Comparison of ENCODE assay signal across 18 cellular contexts in the genomic region with DNA sequence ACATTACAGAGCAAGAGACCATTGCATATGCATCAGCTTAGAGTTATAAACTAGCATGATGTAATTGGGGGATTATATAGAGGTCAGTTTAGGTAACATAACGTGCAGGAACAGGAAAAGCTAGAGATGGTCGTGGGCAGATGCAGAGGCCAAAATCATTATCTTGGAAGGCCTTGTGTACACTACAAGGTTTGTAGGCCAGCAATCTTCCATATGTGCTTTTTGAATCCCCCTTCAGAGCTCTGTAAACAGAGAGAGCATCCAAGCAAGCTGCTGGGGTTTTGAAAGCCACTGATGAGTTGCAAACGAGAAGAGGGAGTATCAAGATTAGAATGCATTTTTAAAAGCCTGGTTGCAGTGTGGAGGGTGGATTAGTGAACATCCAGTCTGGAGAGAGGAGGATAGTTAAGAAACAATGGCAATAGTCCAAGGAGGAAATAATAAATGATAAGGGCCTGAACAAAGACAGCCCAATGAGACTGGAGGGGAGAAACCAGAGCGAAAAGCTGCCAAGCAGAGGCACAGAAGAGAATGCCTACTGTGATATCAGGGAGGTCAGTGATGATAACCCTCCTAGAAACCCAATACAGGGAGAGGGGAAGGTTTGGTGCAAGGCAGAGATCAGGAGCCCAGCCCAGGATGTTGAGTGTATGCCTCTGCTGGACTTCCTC.
DNase-seq lines count a peak whose midpoint lies in the region; ATAC-seq and TF ChIP-seq lines count a peak whose summit lies in the region.
"Had no signal": no experiment of that assay in that cellular context is flagged by ENCODE, and none has a peak within 500 bp of the region (broad histone marks: within the 10 kb centered on the region; RNA-seq: fewer than 3 reads in every experiment).

No MANE protein-coding gene starts in this region.

- TF ChIP-seq CTCF in fibroblast of villous mesenchyme (IDR thresholded peaks at IDR 0.05; ENCODE audit: insufficient read depth, low read depth, low read length) = no peak

- peak; percentile 25 for DNase-seq in DMS53 (lab: John Stamatoyannopoulos, UW)
- DNase-seq in DMS53 treated with DMSO at 0.1 percent for 48 hours (lab: John Stamatoyannopoulos, UW; ENCODE audit: unreplicated experiment) = no peak
- DNase-seq in NCI-H69 (lab: John Stamatoyannopoulos, UW) = peak; percentile 71
- DNase-seq in fibroblast of villous mesenchyme (ENCODE audit: low read depth) = peak; percentile 98
- peak; percentile 3 for DNase-seq in retina
- no peak for DNase-seq in kidney tubule cell (ENCODE audit: low spot score)
- DNase-seq: 8988T; activated naive CD8-positive, alpha-beta T cell treated with anti-CD3 and anti-CD28 coated beads, Interleukin-2, amount 10 ng/mL, durations not matched to agents 7 days and 5 days; CD8-positive, alpha-beta memory T cell; cerebellar nuclear complex; head of caudate nucleus; NCI-H1694; stimulated activated naive CD8-positive, alpha-beta T cell treated with anti-CD3 and anti-CD28 coated beads, Interleukin-15, Interleukin-2, amounts not matched to agents 100 U/mL and 50 U/mL, for 24 hours had no signal

- H3K4me3 ChIP-seq in fibroblast of villous mesenchyme (ENCODE audit: low read depth, low read length) = peak overlapping the region; percentile 41
- H3K4me3 ChIP-seq: K562, SK-N-MC had no signal

- ATAC-seq in HG02623 (IDR thresholded peaks at IDR 0.05; ENCODE audit: unreplicated experiment) (no peak), GM19324 (IDR thresholded peaks at IDR 0.05; ENCODE audit: low FRiP score, unreplicated experiment) (no peak)
- ATAC-seq: activated CD4-positive, CD25-positive, alpha-beta regulatory T cell treated with anti-CD3 and anti-CD28 coated beads, Interleukin-2, amount 50 U/mL, for 24 hours; K562; stimulated activated naive CD8-positive, alpha-beta T cell treated with anti-CD3 and anti-CD28 coated beads, Interleukin-15, Interleukin-2, amounts not matched to agents 100 U/mL and 50 U/mL, for 24 hours had no signal

Comparison
In these comparisons a context has a peak if more than half of its experiments do, and no peak if none do; other contexts are left out.
1. DNase-seq: peak in DMS53 (single experiment), NCI-H69 (single experiment), fibroblast of villous mesenchyme (single experiment) and retina (single experiment); none in DMS53 treated with DMSO at 0.1 percent for 48 hours (single experiment) and kidney tubule cell (single experiment).